1 cellular context compared by ENCODE assay signal in genomic region chr16:89828870-89829629, GRCh38.
TF ChIP-seq lines count a peak whose summit lies in the region.

No MANE protein-coding gene starts in this region.

TF ChIP-seq in HEK293, 187 proteins besides CTCF, POLR2A, EP300 and RAD21 (continued from another document and continues in another):
- TF ChIP-seq ZBTB26 (tag by site-specific recombination; optimal IDR thresholded peaks at IDR 0.05) (peak; percentile 25), ZNF335 (tag by site-specific recombination; conservative IDR thresholded peaks at IDR 0.05) (peak; percentile 66), WT1 (tag by site-specific recombination; IDR thresholded peaks at IDR 0.05) (peak; percentile 53; the same call in 1 of the 2 replicates), ZNF398 (tag by site-specific recombination; IDR thresholded peaks at IDR 0.05) (peak; percentile 100), ZNF302 (tag by site-specific recombination; IDR thresholded peaks at IDR 0.05; ENCODE audit: low read depth) (no peak), ZXDB (tag by site-specific recombination; IDR thresholded peaks at IDR 0.05) (0 out of 2 replicates have a peak, but pooled peaks have one; percentile 24), IKZF3 (tag by site-specific recombination; IDR thresholded peaks at IDR 0.05) (0 out of 2 replicates have a peak, but pooled peaks have one; percentile 27), ZNF580 (tag by site-specific recombination; IDR thresholded peaks at IDR 0.05) (no peak), ZIC2 (tag by site-specific recombination; IDR thresholded peaks at IDR 0.05) (peak; percentile 53), ZNF558 (tag by site-specific recombination; IDR thresholded peaks at IDR 0.05) (no peak), MZF1 (tag by site-specific recombination; IDR thresholded peaks at IDR 0.05; ENCODE audit: borderline replicate concordance) (peak; percentile 55; the same call in 1 of the 2 replicates), KLF9 (tag by site-specific recombination; IDR thresholded peaks at IDR 0.05; ENCODE audit: low read depth) (peak; percentile 70; the same call in 1 of the 2 replicates), ZFHX2 (tag by site-specific recombination; conservative IDR thresholded peaks at IDR 0.05) (peak; percentile 36), GLIS2 (tag by site-specific recombination; IDR thresholded peaks at IDR 0.05) (peak; percentile 91), ZNF549 (tag by site-specific recombination; IDR thresholded peaks at IDR 0.05) (no peak), ZNF37A (tag by site-specific recombination; IDR thresholded peaks at IDR 0.05) (no peak), ZNF561 (tag by site-specific recombination; IDR thresholded peaks at IDR 0.05; ENCODE audit: borderline replicate concordance) (peak; percentile 60; the same call in 1 of the 2 replicates), PATZ1 (tag by site-specific recombination; IDR thresholded peaks at IDR 0.05) (peak; percentile 81), PRDM10 (tag by site-specific recombination; IDR thresholded peaks at IDR 0.05) (0 out of 2 replicates have a peak, but pooled peaks have one; percentile 37), KLF17 (tag by site-specific recombination; IDR thresholded peaks at IDR 0.05) (peak; percentile 56; the same call in 1 of the 2 replicates), ZBTB20 (tag by site-specific recombination; IDR thresholded peaks at IDR 0.05) (peak; percentile 42; the same call in 1 of the 2 replicates), ZNF596 (tag by site-specific recombination; IDR thresholded peaks at IDR 0.05) (peak; percentile 33), SP7 (tag by site-specific recombination; IDR thresholded peaks at IDR 0.05) (peak; percentile 38; the same call in 1 of the 2 replicates), PRDM6 (tag by site-specific recombination; IDR thresholded peaks at IDR 0.05) (no peak), PRDM2 (tag by site-specific recombination; IDR thresholded peaks at IDR 0.05; ENCODE audit: borderline replicate concordance) (0 out of 2 replicates have a peak, but pooled peaks have one; percentile 72), ZNF692 (tag by site-specific recombination; IDR thresholded peaks at IDR 0.05) (peak; percentile 64), ZBTB44 (tag by site-specific recombination; IDR thresholded peaks at IDR 0.05) (no peak), KLF16 (tag by site-specific recombination; IDR thresholded peaks at IDR 0.05) (0 out of 2 replicates have a peak, but pooled peaks have one; percentile 43)
